ENCODE assay signal across 8 cellular contexts in genomic region chr10:124093774-124094418, GRCh38. TPM values are rescaled to one million over a fixed set of nuclear protein-coding genes. Genes with fewer than 3 reads are reported as not detected.
DNase-seq lines count a peak whose midpoint lies in the region; TF ChIP-seq lines count a peak whose summit lies in the region.
"Not testable (repeated sequence)": the region's sequence is repeated elsewhere in the genome, so short reads cannot be mapped to it uniquely, and the experiment has no call there.

No MANE protein-coding gene starts in this region.

- 5% methylated on average over 39 of the region's 39 CpGs for WGBS in esophagus muscularis mucosa

- H3K4me3 ChIP-seq in AG09309 (ENCODE audit: control insufficient read depth, low read depth, low read length) = peak overlapping the region; percentile 58
- peak overlapping the region; percentile 66 for H3K4me3 ChIP-seq in HEK293 (ENCODE audit: low read depth, low read length)
- peak overlapping the region; percentile 73 to 79 for H3K4me3 ChIP-seq in ascending aorta
- peak overlapping the region; percentile 77 to 87 (median 80) for H3K4me3 ChIP-seq in esophagus muscularis mucosa

- TF ChIP-seq POLR2A in esophagus muscularis mucosa (IDR thresholded peaks at IDR 0.05; ENCODE audit: low read depth) = not testable (repeated sequence)

- H3K9me3 ChIP-seq in HEK293 (ENCODE audit: control insufficient read depth, insufficient read depth, low read depth, low read length); ascending aorta; esophagus muscularis mucosa: not testable (repeated sequence)

- CTCF ChIA-PET in HEK293 (lab: Yijun Ruan, JAX) = interaction anchor here (0.6 to 2.7 kb wide), 2 partner anchors 98 to 150 kb away, joined by 6 to 17 read pairs; no protein-coding TSS in a partner anchor

- H3K27me3 Mint-ChIP-seq in nephron (ENCODE audit: low read depth) = peaks cover 52% of the 10 kb centered on the region
- peaks cover 44% of the 10 kb centered on the region for H3K27me3 Mint-ChIP-seq in stimulated activated naive CD8-positive, alpha-beta T cell treated with anti-CD3 and anti-CD28 coated beads, Interleukin-15, Interleukin-2, amounts not matched to agents 100 ng/mL and 50 ng/mL, for 24 hours

- not testable (repeated sequence) for H3K36me3 ChIP-seq in HEK293 (ENCODE audit: control insufficient read depth in 2 of 2, insufficient read depth in 1 of 2, low read length in 2 of 2); ascending aorta; esophagus muscularis mucosa

- not testable (repeated sequence) for H3K27ac ChIP-seq in HEK293 (ENCODE audit: extremely low read depth, low read depth, low read length)
- H3K27ac ChIP-seq in ascending aorta = peak overlapping the region; percentile 87 to 88
- peak overlapping the region; percentile 93 to 96 (median 96) for H3K27ac ChIP-seq in esophagus muscularis mucosa (replicated peaks in 1 of 4)

- peaks cover 50% of the 10 kb centered on the region for H3K4me1 Mint-ChIP-seq in nephron
- H3K4me1 Mint-ChIP-seq in stimulated activated naive CD8-positive, alpha-beta T cell treated with anti-CD3 and anti-CD28 coated beads, Interleukin-15, Interleukin-2, amounts not matched to agents 100 ng/mL and 50 ng/mL, for 24 hours (ENCODE audit: low read depth) = not testable (repeated sequence)

- peak overlapping the region; percentile 82 to 88 (median 86) for H3K4me3 Mint-ChIP-seq in nephron
- peak overlapping the region; percentile 35 for H3K4me3 Mint-ChIP-seq in stimulated activated naive CD8-positive, alpha-beta T cell treated with anti-CD3 and anti-CD28 coated beads, Interleukin-15, Interleukin-2, amounts not matched to agents 100 ng/mL and 50 ng/mL, for 24 hours

- not testable (repeated sequence) for H3K4me1 ChIP-seq in HEK293 (ENCODE audit: control insufficient read depth, insufficient read depth, low read length)
- H3K4me1 ChIP-seq in ascending aorta (peaks cover 0 to 19% of the 10 kb centered on the region in 2 donors), esophagus muscularis mucosa (peaks cover 17 to 73% (median 66%) of the 10 kb centered on the region in 4 donors)

- not testable (repeated sequence) for H3K27me3 ChIP-seq in ascending aorta, esophagus muscularis mucosa

- peak overlapping the region in 2 of 3 experiments; percentile 35 to 76 for H3K27ac Mint-ChIP-seq in nephron
- not testable (repeated sequence) for H3K27ac Mint-ChIP-seq in stimulated activated naive CD8-positive, alpha-beta T cell treated with anti-CD3 and anti-CD28 coated beads, Interleukin-15, Interleukin-2, amounts not matched to agents 100 ng/mL and 50 ng/mL, for 24 hours

- intact Hi-C loops in ascending aorta (cut with DNase I) = loop anchor here (2.0 to 5.0 kb wide), 4 partner anchors 43 to 131 kb away; no protein-coding TSS in a partner anchor
- intact Hi-C loops in esophagus muscularis mucosa (cut with DNase I) = not testable (repeated sequence)

- POLR2A ChIA-PET in HEK293 (lab: Yijun Ruan, JAX) = interaction anchor here (0.6 to 2.4 kb wide), 9 partner anchors 17 to 325 kb away, joined by 3 to 8 read pairs (median 3); partner anchors contain the start of gene OAT

- not testable (repeated sequence) for TF ChIP-seq EP300 in esophagus muscularis mucosa (IDR thresholded peaks at IDR 0.05)

- H3K36me3 Mint-ChIP-seq in nephron (ENCODE audit: low read depth); stimulated activated naive CD8-positive, alpha-beta T cell treated with anti-CD3 and anti-CD28 coated beads, Interleukin-15, Interleukin-2, amounts not matched to agents 100 ng/mL and 50 ng/mL, for 24 hours (ENCODE audit: low read depth): not testable (repeated sequence)

- TF ChIP-seq CTCF in AG09309 (IDR thresholded peaks at IDR 0.05; ENCODE audit: control insufficient read depth, insufficient read depth, low read depth, low read length, missing control alignments); HEK293 (tag by site-specific recombination; IDR thresholded peaks at IDR 0.05); nephron (IDR thresholded peaks at IDR 0.05; ENCODE audit: unreplicated experiment in 3 of 3): not testable (repeated sequence)
- TF ChIP-seq CTCF in ascending aorta (IDR thresholded peaks at IDR 0.05) (peak in 1 of 3 experiments; percentile 10), esophagus muscularis mucosa (IDR thresholded peaks at IDR 0.05) (peak in 2 of 3 experiments; percentile 18 to 22)

- DNase-seq in AG09309 (ENCODE audit: low read depth); esophagus muscularis mucosa (ENCODE audit: extremely low spot score): not testable (repeated sequence)
- DNase-seq in RPMI7951 (ENCODE audit: low read depth) (peak; percentile 64), ascending aorta (ENCODE audit: low spot score in 2 of 2) (peak in 1 of 2 donors; percentile 77), iPS-NIHi7 (ENCODE audit: extremely low spot score) (peak; percentile 34)

- H3K9me3 Mint-ChIP-seq in nephron; stimulated activated naive CD8-positive, alpha-beta T cell treated with anti-CD3 and anti-CD28 coated beads, Interleukin-15, Interleukin-2, amounts not matched to agents 100 ng/mL and 50 ng/mL, for 24 hours: not testable (repeated sequence)

TF ChIP-seq in HEK293, 187 proteins besides CTCF, POLR2A, EP300 and RAD21 (continues in another document):
- TF ChIP-seq ZNF24 (tag by site-specific recombination; IDR thresholded peaks at IDR 0.05) (0 out of 2 replicates have a peak, but pooled peaks have one; percentile 29), ZNF660 (tag by site-specific recombination; IDR thresholded peaks at IDR 0.05) (peak; percentile 25; the same call in 1 of the 2 replicates), ZNF324 (tag by site-specific recombination; IDR thresholded peaks at IDR 0.05) (0 out of 2 replicates have a peak, but pooled peaks have one; percentile 44), ZIC2 (tag by site-specific recombination; IDR thresholded peaks at IDR 0.05) (peak; percentile 1; the same call in 1 of the 2 replicates), ZNF335 (tag by site-specific recombination; conservative IDR thresholded peaks at IDR 0.05) (peak; percentile 83), KLF1 (tag by site-specific recombination; IDR thresholded peaks at IDR 0.05) (0 out of 2 replicates have a peak, but pooled peaks have one; percentile 1), SP7 (tag by site-specific recombination; IDR thresholded peaks at IDR 0.05) (peak; percentile 60), ZXDB (tag by site-specific recombination; IDR thresholded peaks at IDR 0.05) (0 out of 2 replicates have a peak, but pooled peaks have one; percentile 57), ZNF843 (tag by site-specific recombination; IDR thresholded peaks at IDR 0.05) (0 out of 2 replicates have a peak, but pooled peaks have one; percentile 4), ZNF2 (tag by site-specific recombination; IDR thresholded peaks at IDR 0.05) (0 out of 2 replicates have a peak, but pooled peaks have one; percentile 24)
- TF ChIP-seq, protein P1, sequence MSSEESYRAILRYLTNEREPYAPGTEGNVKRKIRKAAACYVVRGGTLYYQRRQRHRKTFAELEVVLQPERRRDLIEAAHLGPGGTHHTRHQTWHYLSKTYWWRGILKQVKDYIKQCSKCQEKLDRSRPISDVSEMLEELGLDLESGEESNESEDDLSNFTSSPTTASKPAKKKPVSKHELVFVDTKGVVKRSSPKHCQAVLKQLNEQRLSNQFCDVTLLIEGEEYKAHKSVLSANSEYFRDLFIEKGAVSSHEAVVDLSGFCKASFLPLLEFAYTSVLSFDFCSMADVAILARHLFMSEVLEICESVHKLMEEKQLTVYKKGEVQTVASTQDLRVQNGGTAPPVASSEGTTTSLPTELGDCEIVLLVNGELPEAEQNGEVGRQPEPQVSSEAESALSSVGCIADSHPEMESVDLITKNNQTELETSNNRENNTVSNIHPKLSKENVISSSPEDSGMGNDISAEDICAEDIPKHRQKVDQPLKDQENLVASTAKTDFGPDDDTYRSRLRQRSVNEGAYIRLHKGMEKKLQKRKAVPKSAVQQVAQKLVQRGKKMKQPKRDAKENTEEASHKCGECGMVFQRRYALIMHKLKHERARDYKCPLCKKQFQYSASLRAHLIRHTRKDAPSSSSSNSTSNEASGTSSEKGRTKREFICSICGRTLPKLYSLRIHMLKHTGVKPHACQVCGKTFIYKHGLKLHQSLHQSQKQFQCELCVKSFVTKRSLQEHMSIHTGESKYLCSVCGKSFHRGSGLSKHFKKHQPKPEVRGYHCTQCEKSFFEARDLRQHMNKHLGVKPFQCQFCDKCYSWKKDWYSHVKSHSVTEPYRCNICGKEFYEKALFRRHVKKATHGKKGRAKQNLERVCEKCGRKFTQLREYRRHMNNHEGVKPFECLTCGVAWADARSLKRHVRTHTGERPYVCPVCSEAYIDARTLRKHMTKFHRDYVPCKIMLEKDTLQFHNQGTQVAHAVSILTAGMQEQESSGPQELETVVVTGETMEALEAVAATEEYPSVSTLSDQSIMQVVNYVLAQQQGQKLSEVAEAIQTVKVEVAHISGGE (tag by site-specific recombination; conservative IDR thresholded peaks at IDR 0.05; ENCODE audit: low read depth) = 0 out of 2 replicates have a peak, but pooled peaks have one; percentile 4
- TF ChIP-seq, protein P2, sequence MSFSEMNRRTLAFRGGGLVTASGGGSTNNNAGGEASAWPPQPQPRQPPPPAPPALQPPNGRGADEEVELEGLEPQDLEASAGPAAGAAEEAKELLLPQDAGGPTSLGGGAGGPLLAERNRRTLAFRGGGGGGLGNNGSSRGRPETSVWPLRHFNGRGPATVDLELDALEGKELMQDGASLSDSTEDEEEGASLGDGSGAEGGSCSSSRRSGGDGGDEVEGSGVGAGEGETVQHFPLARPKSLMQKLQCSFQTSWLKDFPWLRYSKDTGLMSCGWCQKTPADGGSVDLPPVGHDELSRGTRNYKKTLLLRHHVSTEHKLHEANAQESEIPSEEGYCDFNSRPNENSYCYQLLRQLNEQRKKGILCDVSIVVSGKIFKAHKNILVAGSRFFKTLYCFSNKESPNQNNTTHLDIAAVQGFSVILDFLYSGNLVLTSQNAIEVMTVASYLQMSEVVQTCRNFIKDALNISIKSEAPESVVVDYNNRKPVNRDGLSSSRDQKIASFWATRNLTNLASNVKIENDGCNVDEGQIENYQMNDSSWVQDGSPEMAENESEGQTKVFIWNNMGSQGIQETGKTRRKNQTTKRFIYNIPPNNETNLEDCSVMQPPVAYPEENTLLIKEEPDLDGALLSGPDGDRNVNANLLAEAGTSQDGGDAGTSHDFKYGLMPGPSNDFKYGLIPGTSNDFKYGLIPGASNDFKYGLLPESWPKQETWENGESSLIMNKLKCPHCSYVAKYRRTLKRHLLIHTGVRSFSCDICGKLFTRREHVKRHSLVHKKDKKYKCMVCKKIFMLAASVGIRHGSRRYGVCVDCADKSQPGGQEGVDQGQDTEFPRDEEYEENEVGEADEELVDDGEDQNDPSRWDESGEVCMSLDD (tag by site-specific recombination; IDR thresholded peaks at IDR 0.05) = peak; percentile 74

RNA-seq across cellular contexts. Expression of gene CHST15, which starts 0.5 kb away (rescaled TPM):
- 26.2 and 36.4 TPM in 2 replicates for total RNA-seq in RPMI7951 (2014; rRNA removed; shearing (Covaris generic))
- total RNA-seq in ascending aorta = 20.4 TPM
- total RNA-seq in esophagus muscularis mucosa = 10 to 100 TPM; 48.2 to 76.1 (median 62.5) TPM
